26 cellular contexts compared by ENCODE assay signal in the genomic region with DNA sequence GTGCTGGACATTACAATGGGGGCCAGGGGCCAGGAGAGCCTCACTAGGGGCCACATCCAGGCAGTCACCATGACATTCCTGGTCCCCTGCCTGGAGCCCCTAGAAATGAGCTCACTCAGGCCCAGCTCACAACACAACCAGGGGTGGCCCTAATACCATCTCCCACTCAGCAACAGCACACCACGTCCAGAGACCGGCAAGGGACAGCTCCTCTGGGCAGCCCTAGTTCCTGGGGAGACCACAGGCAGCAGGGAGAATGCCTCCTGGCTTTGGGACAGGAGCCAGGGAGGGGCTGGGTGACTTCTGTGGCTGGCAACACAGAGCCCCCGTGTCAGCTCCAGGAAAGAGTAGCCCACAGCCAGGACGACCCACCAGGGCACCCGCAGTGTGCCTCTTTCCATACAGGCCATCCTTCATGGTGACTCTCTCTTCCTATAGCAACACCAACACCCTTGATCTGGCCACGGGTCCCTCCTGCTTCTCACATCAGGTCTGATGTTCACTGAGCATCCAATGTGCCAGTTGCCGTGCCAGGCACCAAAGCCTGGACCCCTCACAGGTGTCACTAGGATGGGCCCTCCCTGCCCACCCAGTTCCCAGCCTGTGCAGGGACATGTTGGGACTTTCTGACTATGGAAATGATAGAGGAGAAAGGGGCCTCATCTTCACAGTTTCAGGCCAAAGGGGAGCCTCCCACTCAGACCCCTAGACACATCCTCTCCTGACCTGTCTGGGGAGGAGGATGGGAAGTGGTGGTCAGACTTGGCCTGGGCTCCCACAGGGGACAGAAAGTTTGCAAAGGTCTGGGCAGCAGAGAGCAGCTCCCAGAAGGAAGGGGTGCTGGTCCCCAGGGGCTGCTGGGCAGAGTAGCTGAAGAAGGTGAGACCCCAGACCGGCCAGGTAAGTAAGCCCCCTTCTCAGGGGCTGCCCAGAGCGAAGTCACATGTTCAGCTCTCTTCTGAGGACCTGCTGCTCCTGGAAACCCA. TPM values are rescaled to one million over a fixed set of nuclear protein-coding genes. Genes with fewer than 3 reads are reported as not detected.
DNase-seq lines count a peak whose midpoint lies in the region; ATAC-seq and TF ChIP-seq lines count a peak whose summit lies in the region.
"Had no signal": no experiment of that assay in that cellular context is flagged by ENCODE, and none has a peak within 500 bp of the region (broad histone marks: within the 10 kb centered on the region; RNA-seq: fewer than 3 reads in every experiment).

No MANE protein-coding gene starts in this region.

- peak overlapping the region; percentile 96 for H3K27ac Mint-ChIP-seq in activated B cell treated with CpG ODN at 0.5 μM for 24 hours
- peak overlapping the region; percentile 33 for H3K27ac Mint-ChIP-seq in neural progenitor cell
- H3K27ac Mint-ChIP-seq: activated CD4-positive, alpha-beta memory T cell treated with anti-CD3 and anti-CD28 coated beads, Interleukin-2, amount 10 ng/mL, durations not matched to agents 7 days and 5 days; activated T-cell treated with anti-CD3 and anti-CD28 coated beads, Interleukin-2, amount 50 U/mL, for 24 hours had no signal

- H3K9me3 ChIP-seq in DND-41 (ENCODE audit: insufficient read depth, low read length, severe bottlenecking) (no peaks in the 10 kb centered on the region), neural progenitor cell (ENCODE audit: low read depth) (no peaks in the 10 kb centered on the region), lower lobe of right lung (no peaks in the 10 kb centered on the region), colonic mucosa (no peaks in the 10 kb centered on the region)
- H3K9me3 ChIP-seq: breast epithelium, left lung, psoas muscle, thyroid gland had no signal

- H3K4me3 Mint-ChIP-seq in activated B cell treated with CpG ODN at 0.5 μM for 24 hours, result peak overlapping the region; percentile 70
- H3K4me3 Mint-ChIP-seq in neural progenitor cell, result no peak overlapping the region
- H3K4me3 Mint-ChIP-seq: activated CD4-positive, alpha-beta memory T cell treated with anti-CD3 and anti-CD28 coated beads, Interleukin-2, amount 10 ng/mL, durations not matched to agents 7 days and 5 days; activated T-cell treated with anti-CD3 and anti-CD28 coated beads, Interleukin-2, amount 50 U/mL, for 24 hours; CD4-positive, alpha-beta memory T cell had no signal

- H2AFZ ChIP-seq in DND-41 (ENCODE audit: low read depth, low read length), result no peak overlapping the region
- no peak overlapping the region for H2AFZ ChIP-seq in neural progenitor cell (replicated peaks)

- ATAC-seq in DND-41 (ENCODE audit: insufficient read depth, low read depth), result no peak
- no peak for ATAC-seq in activated B cell treated with CpG ODN at 0.5 μM for 24 hours (ENCODE audit: low read depth)
- ATAC-seq in HG02798 (IDR thresholded peaks at IDR 0.05; ENCODE audit: poor library complexity, unreplicated experiment), result no peak
- no peak for ATAC-seq in lower lobe of right lung
- ATAC-seq: HepG2, left lung, psoas muscle had no signal

- H3K4me3 ChIP-seq in DND-41 (ENCODE audit: low read depth in 1 of 2, low read length in 2 of 2) (no peak overlapping the region), neural progenitor cell (no peak overlapping the region), lower lobe of right lung (no peak overlapping the region), colonic mucosa (no peak overlapping the region)
- H3K4me3 ChIP-seq: breast epithelium, left lung, psoas muscle, thyroid gland had no signal

- CTCF ChIA-PET in activated B cell treated with CpG ODN at 0.5 μM for 24 hours (lab: Charles Lee), result interaction anchor here (0.9 to 17.9 kb wide), 5 partner anchors 11 to 48 kb away, joined by 3 to 365 read pairs (median 4); partner anchors contain the start of gene IGLL5

- POLR2A ChIA-PET in activated B cell treated with CpG ODN at 0.5 μM for 24 hours (lab: Charles Lee), result interaction anchor here (0.5 to 18.5 kb wide), 13 partner anchors 10 to 573 kb away, joined by 4 to 701 read pairs (median 23); partner anchors contain the start of gene IGLL5

- peak; percentile 12 for TF ChIP-seq POLR2A in GM18526 (IDR thresholded peaks at IDR 0.05; ENCODE audit: extremely low read depth, insufficient read length)

- no peaks in the 10 kb centered on the region for H3F3A ChIP-seq in neural progenitor cell (ENCODE audit: low read depth)

- H3K27me3 Mint-ChIP-seq in activated B cell treated with CpG ODN at 0.5 μM for 24 hours (no peaks in the 10 kb centered on the region), neural progenitor cell (ENCODE audit: insufficient read depth, low read depth) (peaks cover 9% of the 10 kb centered on the region)
- H3K27me3 Mint-ChIP-seq: activated T-cell treated with anti-CD3 and anti-CD28 coated beads, Interleukin-2, amount 50 U/mL, for 24 hours; CD4-positive, alpha-beta memory T cell had no signal

- no peaks in the 10 kb centered on the region for H3K36me3 ChIP-seq in DND-41 (ENCODE audit: insufficient read depth, low read length)
- H3K36me3 ChIP-seq in neural progenitor cell, result no peaks in the 10 kb centered on the region
- H3K36me3 ChIP-seq in lower lobe of right lung, result no peaks in the 10 kb centered on the region
- H3K36me3 ChIP-seq in colonic mucosa, result no peaks in the 10 kb centered on the region
- H3K36me3 ChIP-seq: breast epithelium, left lung, thyroid gland had no signal

- H3K4me1 Mint-ChIP-seq in activated B cell treated with CpG ODN at 0.5 μM for 24 hours, result peaks cover 100% of the 10 kb centered on the region
- H3K4me1 Mint-ChIP-seq in neural progenitor cell, result no peaks in the 10 kb centered on the region

- H3K79me2 ChIP-seq in DND-41 (ENCODE audit: insufficient read depth, low read length) (no peaks in the 10 kb centered on the region), neural progenitor cell (ENCODE audit: low read depth) (no peaks in the 10 kb centered on the region)

- H3K4me1 ChIP-seq in DND-41 (ENCODE audit: insufficient read depth, low read length), result peaks cover 19% of the 10 kb centered on the region
- peaks cover under 1% of the 10 kb centered on the region for H3K4me1 ChIP-seq in neural progenitor cell
- H3K4me1 ChIP-seq in lower lobe of right lung, result no peaks in the 10 kb centered on the region
- no peaks in the 10 kb centered on the region for H3K4me1 ChIP-seq in colonic mucosa
- H3K4me1 ChIP-seq: breast epithelium, psoas muscle, thyroid gland had no signal

- H3K9me3 Mint-ChIP-seq in activated B cell treated with CpG ODN at 0.5 μM for 24 hours (no peaks in the 10 kb centered on the region), neural progenitor cell (no peaks in the 10 kb centered on the region)
- H3K9me3 Mint-ChIP-seq: activated CD4-positive, alpha-beta memory T cell treated with anti-CD3 and anti-CD28 coated beads, Interleukin-2, amount 10 ng/mL, durations not matched to agents 7 days and 5 days; activated T-cell treated with anti-CD3 and anti-CD28 coated beads, Interleukin-2, amount 50 U/mL, for 24 hours; CD4-positive, alpha-beta memory T cell had no signal

- DNase-seq in DND-41 (no peak), activated B cell treated with CpG ODN at 0.5 μM for 24 hours (no peak), neural progenitor cell (ENCODE audit: low spot score) (no peak), inferior parietal cortex (ENCODE audit: extremely low spot score) (no peak), lower lobe of right lung (no peak), colonic mucosa (no peak)
- DNase-seq: activated CD4-positive, alpha-beta memory T cell treated with anti-CD3 and anti-CD28 coated beads, Interleukin-2, amount 10 ng/mL, durations not matched to agents 7 days and 5 days; activated CD4-positive, CD25-positive, alpha-beta regulatory T cell; activated T-cell treated with anti-CD3 and anti-CD28 coated beads, Interleukin-2, amount 50 U/mL, for 24 hours; CD4-positive, alpha-beta memory T cell; GF-D8; head of caudate nucleus; midbrain; NCI-H1417 treated with DMSO at 0.1 percent for 48 hours; NCI-H526 treated with DMSO at 0.1 percent for 48 hours; T1000; thyroid gland had no signal

- intact Hi-C loops in activated B cell treated with CpG ODN at 0.5 μM for 24 hours (cut with micrococcal nuclease), result no loop called here
- intact Hi-C loops in lower lobe of right lung (cut with DNase I), result no loop called here
- intact Hi-C loops in colonic mucosa (cut with DNase I), result no loop called here

- H3K4me2 ChIP-seq in DND-41 (ENCODE audit: insufficient read depth, low read length) (no peak overlapping the region), neural progenitor cell (no peak overlapping the region)

- H4K20me1 ChIP-seq in DND-41 (ENCODE audit: insufficient read depth, low read length) (no peaks in the 10 kb centered on the region), neural progenitor cell (ENCODE audit: low read depth) (no peaks in the 10 kb centered on the region)

- H3K27ac ChIP-seq in DND-41 (ENCODE audit: low read length) (peak overlapping the region; percentile 48), neural progenitor cell (no peak overlapping the region), lower lobe of right lung (no peak overlapping the region), colonic mucosa (no peak overlapping the region)
- H3K27ac ChIP-seq: breast epithelium, HL-60, left lung, psoas muscle, thyroid gland had no signal

- TF ChIP-seq CTCF in DND-41 (IDR thresholded peaks at IDR 0.05; ENCODE audit: borderline replicate concordance, extremely low read depth, low read length, poor library complexity, severe bottlenecking) (no peak), activated B cell treated with CpG ODN at 0.5 μM for 24 hours (IDR thresholded peaks at IDR 0.05) (no peak), neural progenitor cell (IDR thresholded peaks at IDR 0.05) (no peak), lower lobe of right lung (IDR thresholded peaks at IDR 0.05) (no peak), colonic mucosa (IDR thresholded peaks at IDR 0.05) (no peak)

- no peaks in the 10 kb centered on the region for H3K27me3 ChIP-seq in DND-41 (ENCODE audit: insufficient read depth, low read length, poor library complexity)
- H3K27me3 ChIP-seq in neural progenitor cell, result peaks cover 13% of the 10 kb centered on the region
- H3K27me3 ChIP-seq in lower lobe of right lung (ENCODE audit: low read depth), result peaks cover 9% of the 10 kb centered on the region
- H3K27me3 ChIP-seq in colonic mucosa, result no peaks in the 10 kb centered on the region
- H3K27me3 ChIP-seq: breast epithelium, thyroid gland had no signal

- H3K36me3 Mint-ChIP-seq in activated B cell treated with CpG ODN at 0.5 μM for 24 hours (ENCODE audit: low read depth) (no peaks in the 10 kb centered on the region), neural progenitor cell (no peaks in the 10 kb centered on the region)
- H3K36me3 Mint-ChIP-seq: CD4-positive, alpha-beta memory T cell had no signal

- H3K9ac ChIP-seq in DND-41 (ENCODE audit: low read depth, low read length) (no peak overlapping the region), neural progenitor cell (no peak overlapping the region), colonic mucosa (ENCODE audit: low read depth in 2 of 2, low read length in 2 of 2) (peak overlapping the region in 1 of 2 donors; percentile 26)

RNA-seq across cellular contexts. Expression of gene IGLL5, which starts 43.2 kb away (rescaled TPM):
- total RNA-seq in activated B cell treated with CpG ODN at 0.5 μM for 24 hours (189 and 195 TPM in 2 replicates), neural progenitor cell (ENCODE audit: low replicate concordance) (not detected in 2 replicates), lower lobe of right lung (11.1 TPM), colonic mucosa (10 to 100 TPM; 18.8 to 29.2 TPM)
- total RNA-seq: activated CD4-positive, alpha-beta memory T cell treated with anti-CD3 and anti-CD28 coated beads, Interleukin-2, amount 10 ng/mL, durations not matched to agents 7 days and 5 days; CD4-positive, alpha-beta memory T cell; H1; HepG2; M059J had no signal

Comparison
In these comparisons a context has a peak if more than half of its experiments do, and no peak if none do; other contexts are left out.
1. RNA of gene IGLL5, which starts 43.2 kb away (total RNA-seq): 189 to 195 TPM in activated B cell treated with CpG ODN at 0.5 μM for 24 hours, 18.8 to 29.2 TPM in colonic mucosa and 11.1 TPM in lower lobe of right lung (single experiment); not detected in neural progenitor cell; every median in the first group is over 10 times any median in the second.